In genomic region chr9:2248768-2249167, GRCh38 we compare ENCODE assay signal across 13 cellular contexts.
DNase-seq lines count a peak whose midpoint lies in the region; ATAC-seq and TF ChIP-seq lines count a peak whose summit lies in the region.
"Had no signal": no experiment of that assay in that cellular context is flagged by ENCODE, and none has a peak within 500 bp of the region (broad histone marks: within the 10 kb centered on the region; RNA-seq: fewer than 3 reads in every experiment).

No MANE protein-coding gene starts in this region.

- TF ChIP-seq POLR2A in body of pancreas (IDR thresholded peaks at IDR 0.05) (no peak), vagina (IDR thresholded peaks at IDR 0.05) (no peak)

- peak overlapping the region; percentile 32 for H3K4me3 Mint-ChIP-seq in type B pancreatic cell
- H3K4me3 Mint-ChIP-seq in activated T-helper 17 cell treated with anti-CD3 and anti-CD28 coated beads, Interleukin-2, amount 50 U/mL, for 72 hours, result no peak overlapping the region
- H3K4me3 Mint-ChIP-seq: CD14-positive monocyte; CD8-positive, alpha-beta T cell; GM23338; H9 had no signal

- intact Hi-C loops in body of pancreas (cut with DNase I) (no loop called here), vagina (cut with DNase I) (no loop called here), left colon (cut with DNase I, micrococcal nuclease) (no loop called here)

- H3K36me3 ChIP-seq in body of pancreas (replicated peaks in 1 of 2; ENCODE audit: insufficient read depth in 1 of 2, low read depth in 2 of 2) (no peaks in the 10 kb centered on the region), vagina (no peaks in the 10 kb centered on the region)

- peaks cover 8% of the 10 kb centered on the region for H3K4me1 Mint-ChIP-seq in type B pancreatic cell (ENCODE audit: unreplicated experiment)
- H3K4me1 Mint-ChIP-seq in activated T-helper 17 cell treated with anti-CD3 and anti-CD28 coated beads, Interleukin-2, amount 50 U/mL, for 72 hours, result no peaks in the 10 kb centered on the region

- DNase-seq in Caki2 (ENCODE audit: low read depth) (peak; percentile 47), body of pancreas (no peak), kidney tubule cell (ENCODE audit: low spot score) (peak; percentile 83), type B pancreatic cell (ENCODE audit: extremely low spot score, unreplicated experiment) (no peak), vagina (ENCODE audit: extremely low spot score in 2 of 2) (no peak), left colon (no peak)
- DNase-seq: CD8-positive, alpha-beta T cell; COR-L47; H9; IMR-90 had no signal

- ATAC-seq in body of pancreas (peak; percentile 65), left colon (no peak)
- ATAC-seq in activated T-helper 17 cell treated with anti-CD3 and anti-CD28 coated beads, Interleukin-2, amount 50 U/mL, for 72 hours (replicated peaks), result no peak
- ATAC-seq: CD8-positive, alpha-beta T cell; GM23338 had no signal

- H3K27ac ChIP-seq in body of pancreas (no peak overlapping the region), vagina (no peak overlapping the region)

- H3K27me3 Mint-ChIP-seq in type B pancreatic cell, result no peaks in the 10 kb centered on the region
- peaks cover 6% of the 10 kb centered on the region for H3K27me3 Mint-ChIP-seq in activated T-helper 17 cell treated with anti-CD3 and anti-CD28 coated beads, Interleukin-2, amount 50 U/mL, for 72 hours

- TF ChIP-seq CTCF in body of pancreas (IDR thresholded peaks at IDR 0.05), result no peak
- TF ChIP-seq CTCF in type B pancreatic cell (conservative IDR thresholded peaks at IDR 0.05), result no peak
- TF ChIP-seq CTCF in vagina (IDR thresholded peaks at IDR 0.05), result no peak

- H3K9me3 ChIP-seq in body of pancreas, result no peaks in the 10 kb centered on the region
- H3K9me3 ChIP-seq in vagina, result no peaks in the 10 kb centered on the region

- no peak overlapping the region for H3K27ac Mint-ChIP-seq in type B pancreatic cell
- no peak overlapping the region for H3K27ac Mint-ChIP-seq in activated T-helper 17 cell treated with anti-CD3 and anti-CD28 coated beads, Interleukin-2, amount 50 U/mL, for 72 hours
- H3K27ac Mint-ChIP-seq: CD14-positive monocyte; CD8-positive, alpha-beta T cell; GM23338; H9 had no signal

- H3K4me1 ChIP-seq in body of pancreas (peaks cover 9% of the 10 kb centered on the region), vagina (no peaks in the 10 kb centered on the region)

- in situ Hi-C loops in Caki2 (cut with HindIII; ENCODE audit: low pct_unique_long_range_greater_than_20kb, low sequenced_read_pairs), result no loop called here

- H3K4me3 ChIP-seq in body of pancreas (no peak overlapping the region), vagina (no peak overlapping the region)
- H3K4me3 ChIP-seq: GM23338 had no signal

- H3K27me3 ChIP-seq in body of pancreas (no peaks in the 10 kb centered on the region), vagina (no peaks in the 10 kb centered on the region)

- 10 to 11% methylated on average over 1 of the region's 1 CpG for WGBS in body of pancreas, 2 donors

- peaks cover 9% of the 10 kb centered on the region for H3K9me3 Mint-ChIP-seq in type B pancreatic cell
- H3K9me3 Mint-ChIP-seq in activated T-helper 17 cell treated with anti-CD3 and anti-CD28 coated beads, Interleukin-2, amount 50 U/mL, for 72 hours, result no peaks in the 10 kb centered on the region

- peaks cover 7% of the 10 kb centered on the region for H3K36me3 Mint-ChIP-seq in type B pancreatic cell
- H3K36me3 Mint-ChIP-seq in activated T-helper 17 cell treated with anti-CD3 and anti-CD28 coated beads, Interleukin-2, amount 50 U/mL, for 72 hours (ENCODE audit: low read depth), result no peaks in the 10 kb centered on the region
- H3K36me3 Mint-ChIP-seq: CD14-positive monocyte; CD8-positive, alpha-beta T cell had no signal

Comparison
In these comparisons a context has a peak if more than half of its experiments do, and no peak if none do; other contexts are left out.
1. DNase-seq: peak in Caki2 (single experiment) and kidney tubule cell (single experiment); none in body of pancreas (0 of 4), type B pancreatic cell (single experiment), vagina (0 of 2) and left colon (0 of 2).